ENCODE assay signal across 1 cellular context in genomic region chr3:135581806-135582205, GRCh38.
TF ChIP-seq lines count a peak whose summit lies in the region.

No MANE protein-coding gene starts in this region.

TF ChIP-seq in K562, 482 proteins besides CTCF, POLR2A, EP300 and RAD21 (continued from another document):
- TF ChIP-seq PKNOX1 (IDR thresholded peaks at IDR 0.05): peak; percentile 67
- TF ChIP-seq LEF1 (IDR thresholded peaks at IDR 0.05): peak; percentile 37; the same call in 1 of the 2 replicates
- peak; percentile 12 for TF ChIP-seq RBM25 (IDR thresholded peaks at IDR 0.05; ENCODE audit: low read depth, low read length, severe bottlenecking)
- TF ChIP-seq ZNF316 (IDR thresholded peaks at IDR 0.05): peak; percentile 85
- peak; percentile 83 for TF ChIP-seq SOX6 (IDR thresholded peaks at IDR 0.05)
- TF ChIP-seq CBFA2T3 (IDR thresholded peaks at IDR 0.05): peak; percentile 93
- no peak for TF ChIP-seq STAG1 (CRISPR knock-in tag; IDR thresholded peaks at IDR 0.05; ENCODE audit: borderline replicate concordance)
- TF ChIP-seq ARID1B (IDR thresholded peaks at IDR 0.05): peak; percentile 95
- peak; percentile 69; the same call in 1 of the 2 replicates for TF ChIP-seq ZKSCAN8 (CRISPR knock-in tag; IDR thresholded peaks at IDR 0.05)
- TF ChIP-seq FOXM1 (IDR thresholded peaks at IDR 0.05; ENCODE audit: low read depth): peak; percentile 65; the same call in 1 of the 2 replicates
- TF ChIP-seq FOXM1 (CRISPR knock-in tag; IDR thresholded peaks at IDR 0.05; ENCODE audit: low read depth): no peak
- peak; percentile 16 to 20; a peak in 2 of 4 replicates for TF ChIP-seq KDM1A (IDR thresholded peaks at IDR 0.05)
- peak; percentile 40 for TF ChIP-seq NCOA4 (IDR thresholded peaks at IDR 0.05; ENCODE audit: partially characterized antibody)
- no peak for TF ChIP-seq SP1 (CRISPR knock-in tag; IDR thresholded peaks at IDR 0.05)
- peak; percentile 61 for TF ChIP-seq VEZF1 (CRISPR knock-in tag; IDR thresholded peaks at IDR 0.05)
- TF ChIP-seq MAFF (IDR thresholded peaks at IDR 0.05; ENCODE audit: low read length): peak; percentile 69; the same call in 1 of the 2 replicates
- TF ChIP-seq KLF16 (IDR thresholded peaks at IDR 0.05): peak; percentile 38; the same call in 1 of the 2 replicates
- peak; percentile 83 for TF ChIP-seq NCOR1 (IDR thresholded peaks at IDR 0.05)
- TF ChIP-seq DPF2 (IDR thresholded peaks at IDR 0.05): peak; percentile 94
- 0 out of 2 replicates have a peak, but pooled peaks have one; percentile 16 for TF ChIP-seq MTA1 (IDR thresholded peaks at IDR 0.05; ENCODE audit: borderline replicate concordance)
- TF ChIP-seq MAFG (tag; conservative IDR thresholded peaks at IDR 0.05): peak; percentile 78
- no peak for TF ChIP-seq PBX2 (CRISPR knock-in tag; IDR thresholded peaks at IDR 0.05; ENCODE audit: low read depth)
- peak; percentile 89 for TF ChIP-seq PBX2 (tag; conservative IDR thresholded peaks at IDR 0.05; ENCODE audit: low read depth)
- TF ChIP-seq HMBOX1 (IDR thresholded peaks at IDR 0.05): 0 out of 2 replicates have a peak, but pooled peaks have one; percentile 30
- peak; percentile 93 for TF ChIP-seq SMARCA4 (IDR thresholded peaks at IDR 0.05)
- peak; percentile 80 for TF ChIP-seq SMARCE1 (IDR thresholded peaks at IDR 0.05)
- peak; percentile 76 for TF ChIP-seq ZEB2 (IDR thresholded peaks at IDR 0.05)
- peak; percentile 86 for TF ChIP-seq NFE2 (IDR thresholded peaks at IDR 0.05; ENCODE audit: low read depth)
- TF ChIP-seq NFIC (IDR thresholded peaks at IDR 0.05): peak; percentile 49
- peak; percentile 21; the same call in 1 of the 2 replicates for TF ChIP-seq STAT5A (IDR thresholded peaks at IDR 0.05; ENCODE audit: borderline replicate concordance, low read length)
- TF ChIP-seq JUND (IDR thresholded peaks at IDR 0.05; ENCODE audit: borderline replicate concordance, low read depth, low read length): peak; percentile 16; the same call in 1 of the 2 replicates
- no peak; the same call in 2 of the 3 replicates for TF ChIP-seq JUND (tag; IDR thresholded peaks at IDR 0.05; ENCODE audit: borderline replicate concordance, low read depth, low read length)
- no peak for TF ChIP-seq MYC (IDR thresholded peaks at IDR 0.05; ENCODE audit: low read depth, low read length)
- no peak for TF ChIP-seq MYC (CRISPR knock-in tag; IDR thresholded peaks at IDR 0.05; ENCODE audit: borderline replicate concordance, low read depth)
- TF ChIP-seq PML (IDR thresholded peaks at IDR 0.05; ENCODE audit: low read length): peak; percentile 50; the same call in 1 of the 2 replicates
- no peak for TF ChIP-seq DDX20 (tag; IDR thresholded peaks at IDR 0.05; ENCODE audit: low read depth)
- TF ChIP-seq TBL1XR1 (IDR thresholded peaks at IDR 0.05; ENCODE audit: low read length in 2 of 2): no peak
- TF ChIP-seq ZBTB34 (CRISPR knock-in tag; IDR thresholded peaks at IDR 0.05): no peak
- TF ChIP-seq POLR3A (IDR thresholded peaks at IDR 0.05; ENCODE audit: borderline replicate concordance, extremely low read depth, insufficient read depth, insufficient read length): no peak
- TF ChIP-seq ZNF224 (CRISPR knock-in tag; IDR thresholded peaks at IDR 0.05): no peak
- peak; percentile 91 for TF ChIP-seq MEIS2 (IDR thresholded peaks at IDR 0.05; ENCODE audit: partially characterized antibody)
- no peak for TF ChIP-seq ZNF239 (CRISPR knock-in tag; IDR thresholded peaks at IDR 0.05)
- TF ChIP-seq NCOA1 (IDR thresholded peaks at IDR 0.05; ENCODE audit: low read depth): peak; percentile 25; the same call in 1 of the 2 replicates
- TF ChIP-seq NEUROD1 (IDR thresholded peaks at IDR 0.05; ENCODE audit: borderline replicate concordance, low read depth, low read length, partially characterized antibody): no peak
- peak; percentile 65 for TF ChIP-seq CCNT2 (IDR thresholded peaks at IDR 0.05; ENCODE audit: borderline replicate concordance, extremely low read depth, insufficient read length, low read depth, low read length)
- TF ChIP-seq GATAD2B (IDR thresholded peaks at IDR 0.05; ENCODE audit: borderline replicate concordance): 0 out of 2 replicates have a peak, but pooled peaks have one; percentile 32
- no peak for TF ChIP-seq ASH1L (IDR thresholded peaks at IDR 0.05; ENCODE audit: borderline replicate concordance, low read depth, partially characterized antibody)
- no peak for TF ChIP-seq DNMT1 (IDR thresholded peaks at IDR 0.05)
- no peak for TF ChIP-seq ZNF444 (CRISPR knock-in tag; IDR thresholded peaks at IDR 0.05)
- peak; percentile 30; the same call in 1 of the 2 replicates for TF ChIP-seq CC2D1A (IDR thresholded peaks at IDR 0.05)
- TF ChIP-seq MTA2 (IDR thresholded peaks at IDR 0.05; ENCODE audit: low read depth): peak; percentile 69
- peak; percentile 85 for TF ChIP-seq CBFA2T2 (conservative IDR thresholded peaks at IDR 0.05)
- TF ChIP-seq TRIM24 (IDR thresholded peaks at IDR 0.05): peak; percentile 93 to 96
- no peak for TF ChIP-seq LARP7 (IDR thresholded peaks at IDR 0.05)
- TF ChIP-seq KLF1 (tag; IDR thresholded peaks at IDR 0.05): 0 out of 2 replicates have a peak, but pooled peaks have one; percentile 46
- TF ChIP-seq MAFK (IDR thresholded peaks at IDR 0.05; ENCODE audit: low read length): peak; percentile 37; the same call in 1 of the 2 replicates
- TF ChIP-seq TCF3 (CRISPR knock-in tag; IDR thresholded peaks at IDR 0.05): peak; percentile 77
- 0 out of 2 replicates have a peak, but pooled peaks have one; percentile 20 for TF ChIP-seq MTA3 (IDR thresholded peaks at IDR 0.05; ENCODE audit: borderline replicate concordance)
- peak; percentile 74 for TF ChIP-seq TEAD4 (IDR thresholded peaks at IDR 0.05; ENCODE audit: low read length)
- TF ChIP-seq TEAD4 (CRISPR knock-in tag; IDR thresholded peaks at IDR 0.05; ENCODE audit: borderline replicate concordance): no peak
- TF ChIP-seq ARNT (IDR thresholded peaks at IDR 0.05): peak; percentile 27 to 61; a peak in 1 of 4 replicates
- peak; percentile 82 for TF ChIP-seq C11orf30 (IDR thresholded peaks at IDR 0.05; ENCODE audit: low read depth)
- TF ChIP-seq AFF1 (IDR thresholded peaks at IDR 0.05; ENCODE audit: low read depth in 1 of 2, partially characterized antibody in 2 of 2): peak in 1 of 2 experiments; percentile 29
- TF ChIP-seq NR4A1 (CRISPR knock-in tag; IDR thresholded peaks at IDR 0.05): no peak
- TF ChIP-seq NR4A1 (tag; IDR thresholded peaks at IDR 0.05): no peak
- peak in 1 of 2 experiments; percentile 35 for TF ChIP-seq NCOA2 (IDR thresholded peaks at IDR 0.05; ENCODE audit: partially characterized antibody in 2 of 2)
